8 cellular contexts compared by ENCODE assay signal in the genomic region with DNA sequence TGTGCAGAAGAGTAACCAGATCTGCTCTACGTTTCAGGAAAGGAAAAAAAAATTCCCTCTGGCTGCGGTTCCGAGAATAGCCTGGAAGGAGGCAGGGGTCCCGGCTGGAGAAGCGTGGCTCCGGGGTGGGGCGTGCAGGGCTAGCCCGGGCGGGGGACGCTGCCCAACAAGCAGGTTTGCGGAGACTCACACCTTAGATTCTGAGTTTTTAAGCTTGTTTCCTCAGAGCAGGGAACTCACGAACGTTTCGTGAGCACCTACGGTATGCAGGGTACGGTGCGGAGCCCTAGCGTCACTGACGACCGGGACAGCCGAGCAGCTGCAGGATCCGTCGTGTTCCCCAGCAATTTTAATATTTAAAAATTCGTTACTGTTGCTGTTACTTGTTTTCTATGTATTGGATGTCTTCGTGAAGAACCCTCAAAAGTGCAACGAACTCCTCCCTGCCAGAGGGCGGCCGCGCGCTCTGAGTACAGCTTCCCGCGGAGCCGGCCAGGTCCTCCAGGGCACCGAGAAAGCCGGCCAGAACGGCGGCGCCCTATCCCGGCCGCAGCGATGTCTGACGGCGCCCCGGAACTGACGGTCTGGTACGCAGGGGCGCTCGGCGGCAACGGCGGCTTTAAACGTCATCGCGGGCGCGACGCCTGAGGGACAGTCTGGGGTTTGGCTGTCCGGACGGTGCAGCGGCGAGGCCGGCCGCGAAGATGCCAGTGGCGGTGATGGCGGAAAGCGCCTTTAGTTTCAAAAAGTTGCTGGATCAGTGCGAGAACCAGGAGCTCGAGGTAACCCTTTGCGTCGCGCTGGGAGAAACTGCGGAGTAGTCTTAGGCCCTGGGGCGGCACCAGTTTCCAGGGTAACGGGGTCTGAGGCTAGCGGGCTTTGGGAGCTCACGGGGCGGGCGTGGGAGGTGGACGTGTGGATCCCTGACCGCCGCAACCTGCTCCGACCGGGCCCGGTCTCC. TPM values are rescaled to one million over a fixed set of nuclear protein-coding genes. Genes with fewer than 3 reads are reported as not detected.
DNase-seq lines count a peak whose midpoint lies in the region; ATAC-seq, FAIRE-seq and TF ChIP-seq lines count a peak whose summit lies in the region.

COPS8 (plus strand) TSS at position 629 of the 961 bp plus-strand sequence; CDS start at position 705, 76 bp downstream.

- no peak within 1 kb of the TSS for H3K23ac ChIP-seq in trophoblast cell (ENCODE audit: low read length)

- H3K4me3 ChIP-seq in cardiac muscle cell = peak within 1 kb of the TSS; percentile 72
- H3K4me3 ChIP-seq in trophoblast cell (ENCODE audit: low read depth, low read length) = peak within 1 kb of the TSS; percentile 87
- peak within 1 kb of the TSS; percentile 70 to 97 (median 79) for H3K4me3 ChIP-seq in transverse colon

- CTCF ChIA-PET in T-cell (lab: Charles Lee) = interaction anchor here (0.6 to 2.2 kb wide), 10 partner anchors 8 to 1136 kb away, joined by 3 to 11 read pairs (median 3); partner anchors contain the start of gene ACKR3 (in 1 of the 2)

- ATAC-seq in HG02840 (IDR thresholded peaks at IDR 0.05; ENCODE audit: low FRiP score, unreplicated experiment) (peak; percentile 99), T-cell (replicated peaks in 1 of 4) (peak; percentile 99 to 100 (median 99))

- H3K36me3 ChIP-seq in cardiac muscle cell (peaks cover 13% of the 10 kb centered on the region), trophoblast cell (ENCODE audit: control insufficient read depth in 1 of 2, insufficient read depth in 2 of 2, low read length in 2 of 2) (peaks cover 2 to 6% of the 10 kb centered on the region in 2 experiments), transverse colon (peaks cover 0 to 4% (median 0%) of the 10 kb centered on the region in 4 donors)

- H3K27me3 ChIP-seq in cardiac muscle cell = no peaks in the 10 kb centered on the region
- no peaks in the 10 kb centered on the region for H3K27me3 ChIP-seq in trophoblast cell (ENCODE audit: insufficient read depth, low read length)
- H3K27me3 ChIP-seq in transverse colon = no peaks in the 10 kb centered on the region

- peak within 1 kb of the TSS; percentile 65 for H2BK5ac ChIP-seq in trophoblast cell (ENCODE audit: low read depth, low read length, poor library complexity)

- peak within 1 kb of the TSS; percentile 96 for H2AFZ ChIP-seq in trophoblast cell (ENCODE audit: insufficient read depth, low read length, poor library complexity)

- TF ChIP-seq EP300 in transverse colon (IDR thresholded peaks at IDR 0.05; ENCODE audit: low read depth) = no peak

- H3K9me3 ChIP-seq in cardiac muscle cell (ENCODE audit: low read depth) (no peaks in the 10 kb centered on the region), trophoblast cell (ENCODE audit: insufficient read depth, low read depth, low read length) (no peaks in the 10 kb centered on the region), transverse colon (no peaks in the 10 kb centered on the region)

- peak within 1 kb of the TSS; percentile 92 for H3K18ac ChIP-seq in trophoblast cell (ENCODE audit: low read length)

- peak within 1 kb of the TSS; percentile 49 for H2BK120ac ChIP-seq in trophoblast cell (ENCODE audit: insufficient read depth, low read length, poor library complexity)

- H4K12ac ChIP-seq in trophoblast cell (ENCODE audit: low read depth, low read length) = peak within 1 kb of the TSS; percentile 89

- H2BK12ac ChIP-seq in trophoblast cell (ENCODE audit: low read length) = peak within 1 kb of the TSS; percentile 22

- peak within 1 kb of the TSS; percentile 45 for H3K27ac ChIP-seq in adipose tissue (ENCODE audit: low read depth, low read length)
- H3K27ac ChIP-seq in cardiac muscle cell = peak within 1 kb of the TSS; percentile 89
- peak within 1 kb of the TSS; percentile 82 for H3K27ac ChIP-seq in trophoblast cell (ENCODE audit: low read depth, low read length)
- peak within 1 kb of the TSS; percentile 90 to 94 (median 92) for H3K27ac ChIP-seq in transverse colon

- H3K79me2 ChIP-seq in trophoblast cell (ENCODE audit: control insufficient read depth, insufficient read depth, low read length, poor library complexity) = peaks cover 9% of the 10 kb centered on the region

- peaks cover 4% of the 10 kb centered on the region for H3K36me3 Mint-ChIP-seq in T-cell

- DNase-seq in GM12891 (ENCODE audit: insufficient read length, low spot score) = peak; percentile 90
- DNase-seq in NCI-H1436 treated with DMSO at 0.1 percent for 48 hours (lab: John Stamatoyannopoulos, UW) = peak; percentile 17
- peak; percentile 81 to 94 (median 87) for DNase-seq in T-cell
- DNase-seq in cardiac muscle cell (ENCODE audit: low read depth in 1 of 2, low spot score in 1 of 2) = peak; percentile 97
- peak; percentile 89 to 94 for DNase-seq in trophoblast cell
- peak; percentile 96 for DNase-seq in transverse colon

- peak within 1 kb of the TSS; percentile 75 for H3K4me2 ChIP-seq in trophoblast cell (ENCODE audit: low read length)

- H2AK5ac ChIP-seq in trophoblast cell (ENCODE audit: low read length) = no peak within 1 kb of the TSS

- TF ChIP-seq POLR2A in GM12891 (IDR thresholded peaks at IDR 0.05; ENCODE audit: low read depth, low read length) (peak; percentile 86), transverse colon (IDR thresholded peaks at IDR 0.05) (peak; percentile 96)

- H3K4me1 ChIP-seq in cardiac muscle cell (ENCODE audit: low read depth) (peaks cover 14% of the 10 kb centered on the region), trophoblast cell (ENCODE audit: control insufficient read depth in 1 of 2, insufficient read depth in 2 of 2, low read length in 2 of 2) (no peaks in the 10 kb centered on the region), transverse colon (peaks cover 6 to 28% (median 11%) of the 10 kb centered on the region in 4 donors)

- H3K9me3 Mint-ChIP-seq in T-cell = no peaks in the 10 kb centered on the region

- POLR2A ChIA-PET in T-cell (lab: Charles Lee) = interaction anchor here (0.6 to 1.1 kb wide), 5 partner anchors 18 to 975 kb away, joined by 3 to 4 read pairs (median 3); partner anchors contain the start of gene SCLY (in 1 of the 2)

- WGBS in adipose tissue, 3 donors = 0 to 1% (median 1%) methylated on average over 85 of the region's 85 CpGs
- no CpG with 5 or more reads among the region's 85 CpGs for WGBS in trophoblast cell (ENCODE audit: extremely low coverage, insufficient coverage, insufficient read length)
- WGBS in transverse colon (ENCODE audit: low coverage in 1 of 2), 2 donors = 0 to 1% methylated on average over 3 to 78 of the region's 85 CpGs

- H3K9ac ChIP-seq in trophoblast cell (ENCODE audit: low read length) = peak within 1 kb of the TSS; percentile 84

- TF ChIP-seq CTCF in cardiac muscle cell (IDR thresholded peaks at IDR 0.05; ENCODE audit: low read depth, low read length) (peak; percentile 19), transverse colon (IDR thresholded peaks at IDR 0.05) (peak in 4 of 5 experiments; percentile 16 to 49 (median 41))

- intact Hi-C loops in transverse colon (cut with DNase I; ENCODE audit: low total_unique reads) = no loop called here

- peaks cover 4% of the 10 kb centered on the region for H3K79me1 ChIP-seq in trophoblast cell (ENCODE audit: low read length)

- peak within 1 kb of the TSS; percentile 65 for H3K4ac ChIP-seq in trophoblast cell (ENCODE audit: low read depth, low read length)

- H4K91ac ChIP-seq in trophoblast cell (ENCODE audit: low read depth, low read length) = peak within 1 kb of the TSS; percentile 75

- H3K27me3 Mint-ChIP-seq in T-cell = no peaks in the 10 kb centered on the region

- in situ Hi-C loops in transverse colon (cut with MboI; ENCODE audit: low pct_ligation_motif_present in 1 of 4, low pct_unique_long_range_greater_than_20kb in 1 of 4, low sequenced_read_pairs in 3 of 4) = no loop called here

- peak; percentile 99 for FAIRE-seq in GM12891 (lab: Jason Lieb, UNC)

- peak within 1 kb of the TSS; percentile 97 to 99 (median 98) for H3K4me3 Mint-ChIP-seq in T-cell

- H3K14ac ChIP-seq in trophoblast cell (ENCODE audit: low read length) = peak within 1 kb of the TSS; percentile 84

- peaks cover 26 to 46% (median 37%) of the 10 kb centered on the region in 3 donors for H3K4me1 Mint-ChIP-seq in T-cell

- H4K8ac ChIP-seq in trophoblast cell (ENCODE audit: low read depth, low read length) = peak within 1 kb of the TSS; percentile 93

- H3K27ac Mint-ChIP-seq in T-cell = peak within 1 kb of the TSS; percentile 96 to 99

TF ChIP-seq in GM12891, 5 proteins besides CTCF, POLR2A, EP300 and RAD21:
- peak; percentile 80 for TF ChIP-seq TAF1 (IDR thresholded peaks at IDR 0.05; ENCODE audit: low read depth, low read length)
- TF ChIP-seq POU2F2 (IDR thresholded peaks at IDR 0.05; ENCODE audit: low read depth, low read length) = peak; percentile 73; the same call in 1 of the 2 replicates
- TF ChIP-seq SPI1 (IDR thresholded peaks at IDR 0.05; ENCODE audit: low read depth, low read length) = no peak
- TF ChIP-seq PAX5 (IDR thresholded peaks at IDR 0.05; ENCODE audit: insufficient read depth, low read length, severe bottlenecking) = peak; percentile 37
- TF ChIP-seq POLR2AphosphoS5 (IDR thresholded peaks at IDR 0.05; ENCODE audit: low read depth, low read length) = peak; percentile 85

RNA-seq across cellular contexts. Expression of gene COPS8, which starts in this region (rescaled TPM):
- polyA plus RNA-seq in GM12891 (2012; ENCODE audit: low read depth, missing spikeins) = 37.0 TPM
- 10 to 100 TPM; 27.6 to 49.4 (median 30.2) TPM for total RNA-seq in T-cell
- 10 to 100 TPM; 15.5 to 72.9 (median 45.7) TPM for polyA plus RNA-seq in adipose tissue
- total RNA-seq in cardiac muscle cell = 99.7 and 155 TPM in 2 replicates
- polyA plus RNA-seq in cardiac muscle cell = 139 and 186 TPM in 2 replicates
- polyA plus RNA-seq in trophoblast cell (2013) = 29.9 and 33.6 TPM in 2 replicates
- total RNA-seq in transverse colon = 10 to 100 TPM; 10.3 to 43.0 (median 35.4) TPM

Comparison
In these comparisons a context has a peak if more than half of its experiments do, and no peak if none do; other contexts are left out.
1. Peak in every context shown above with its lines: DNase-seq, ATAC-seq, H3K4me3 ChIP-seq and H3K27ac ChIP-seq.
2. DNase-seq: peak in every context shown above with its lines; median percentile 97 in cardiac muscle cell; 96 in transverse colon; 92 in trophoblast cell; 90 in GM12891; 87 in T-cell; 17 in NCI-H1436 treated with DMSO at 0.1 percent for 48 hours.